Comparison of ENCODE assay signal across 1 cellular context in genomic region chr9:113598451-113598850, GRCh38.
TF ChIP-seq lines count a peak whose summit lies in the region.

No MANE protein-coding gene starts in this region.

TF ChIP-seq in H1, 55 proteins besides CTCF, POLR2A, EP300 and RAD21 (continued from another document):
- TF ChIP-seq CTBP2 (IDR thresholded peaks at IDR 0.05; ENCODE audit: borderline replicate concordance, insufficient read depth, insufficient read length, low read length) (no peak), GABPA (IDR thresholded peaks at IDR 0.05; ENCODE audit: borderline replicate concordance, insufficient read depth, low read length) (no peak), ATF3 (IDR thresholded peaks at IDR 0.05; ENCODE audit: insufficient read depth, low read depth, low read length) (no peak), SUZ12 (IDR thresholded peaks at IDR 0.05; ENCODE audit: low read length) (no peak), SP2 (IDR thresholded peaks at IDR 0.05; ENCODE audit: low read length) (no peak), ATF2 (IDR thresholded peaks at IDR 0.05; ENCODE audit: low read length) (no peak), KDM1A (IDR thresholded peaks at IDR 0.05; ENCODE audit: borderline replicate concordance, low read length) (no peak), POU5F1 (IDR thresholded peaks at IDR 0.05; ENCODE audit: low read depth, low read length) (no peak)
